ENCODE assay signal across 12 cellular contexts in genomic region chr9:136820947-136821332, GRCh38. TPM values are rescaled to one million over a fixed set of nuclear protein-coding genes. Genes with fewer than 3 reads are reported as not detected.
A peak's percentile ranks its signal among the peaks of the same experiment; 100 is the strongest.
DNase-seq lines count a peak whose midpoint lies in the region; ATAC-seq, FAIRE-seq and TF ChIP-seq lines count a peak whose summit lies in the region.
"Had no signal": no experiment of that assay in that cellular context is flagged by ENCODE, and none has a peak within 500 bp of the region (broad histone marks: within the 10 kb centered on the region; RNA-seq: fewer than 3 reads in every experiment).

No MANE protein-coding gene starts in this region.

- TF ChIP-seq POLR2A in H54 (IDR thresholded peaks at IDR 0.05; ENCODE audit: low read depth, low read length) = no peak

- H3K4me3 ChIP-seq in coronary artery (peak overlapping the region; percentile 68), rectal smooth muscle tissue (ENCODE audit: low read length) (peak overlapping the region; percentile 10)

- ATAC-seq in HG03280 (IDR thresholded peaks at IDR 0.05; ENCODE audit: unreplicated experiment) = no peak
- ATAC-seq in GM21367 (IDR thresholded peaks at IDR 0.05; ENCODE audit: unreplicated experiment) = no peak
- ATAC-seq: left colon had no signal

- peaks cover 10 to 13% of the 10 kb centered on the region in 2 donors for H3K4me1 Mint-ChIP-seq in immature natural killer cell

- H3K27ac Mint-ChIP-seq in immature natural killer cell = peak overlapping the region in 1 of 6 donors; percentile 17
- H3K27ac Mint-ChIP-seq: T-helper 1 cell treated with Interleukin-12 subunit alpha and Interleukin-12 subunit beta and Interleukin-4 antibody, amounts not matched to agents 30 μg/mL and 1 μg/mL, for 36 hours had no signal

- peaks cover 0 to 6% (median 2%) of the 10 kb centered on the region in 3 donors for H3K27me3 Mint-ChIP-seq in immature natural killer cell (ENCODE audit: low read depth in 3 of 3)

- H3K27me3 ChIP-seq in rectal smooth muscle tissue (ENCODE audit: control insufficient read depth, insufficient read depth, low read length) = no peaks in the 10 kb centered on the region

- H3K27ac ChIP-seq in coronary artery (no peak overlapping the region), rectal smooth muscle tissue (ENCODE audit: low read depth, low read length) (no peak overlapping the region)

- no peak for TF ChIP-seq CTCF in coronary artery (IDR thresholded peaks at IDR 0.05)

- peaks cover 12% of the 10 kb centered on the region for H3K36me3 ChIP-seq in rectal smooth muscle tissue (ENCODE audit: control insufficient read depth, insufficient read depth, low read length)

- no peaks in the 10 kb centered on the region for H3K4me1 ChIP-seq in rectal smooth muscle tissue (ENCODE audit: control insufficient read depth, insufficient read depth, low read length)

- H3K4me3 Mint-ChIP-seq in immature natural killer cell = peak overlapping the region in 3 of 5 donors; percentile 30 to 63 (median 61)
- H3K4me3 Mint-ChIP-seq: T-helper 1 cell treated with Interleukin-12 subunit alpha and Interleukin-12 subunit beta and Interleukin-4 antibody, amounts not matched to agents 30 μg/mL and 1 μg/mL, for 36 hours had no signal

- DNase-seq in G401 (ENCODE audit: low spot score) = peak; percentile 64
- DNase-seq in coronary artery (ENCODE audit: low spot score) = no peak
- no peak for DNase-seq in immature natural killer cell
- DNase-seq in NCI-H1694 treated with DMSO at 0.1 percent for 48 hours (lab: John Stamatoyannopoulos, UW) = no peak
- no peak for DNase-seq in H54 (ENCODE audit: insufficient read length, low spot score)
- DNase-seq: left colon, NCI-H1048 had no signal

- no peaks in the 10 kb centered on the region for H3K9me3 Mint-ChIP-seq in immature natural killer cell
- H3K9me3 Mint-ChIP-seq: T-helper 1 cell treated with Interleukin-12 subunit alpha and Interleukin-12 subunit beta and Interleukin-4 antibody, amounts not matched to agents 30 μg/mL and 1 μg/mL, for 36 hours had no signal

- peaks cover 4 to 10% (median 6%) of the 10 kb centered on the region in 3 donors for H3K36me3 Mint-ChIP-seq in immature natural killer cell

- H3K9ac ChIP-seq in rectal smooth muscle tissue (ENCODE audit: low read length) = no peak overlapping the region

- no peak for FAIRE-seq in H54 (lab: Jason Lieb, UNC)
- FAIRE-seq: GM19239 had no signal

- in situ Hi-C loops in G401 (cut with HindIII; ENCODE audit: low sequenced_read_pairs) = no loop called here

RNA-seq across cellular contexts. Expression of gene RABL6, which starts 13.2 kb away (rescaled TPM):
- total RNA-seq in G401 (2014; rRNA removed; shearing (Covaris generic)) = 199 and 222 TPM in 2 replicates
- 10 to 100 TPM in 2 of 3 donors, 1 to 10 TPM in 1; 5.4 to 24.6 (median 11.0) TPM for polyA plus RNA-seq in immature natural killer cell

RNA-seq across cellular contexts. Expression of gene AJM1, which starts 21.3 kb away (rescaled TPM):
- 0.49 and 1.1 TPM in 2 replicates for total RNA-seq in G401 (2014; rRNA removed; shearing (Covaris generic))
- under 1 TPM; 0.09 to 1.00 (median 0.82) TPM for polyA plus RNA-seq in immature natural killer cell

RNA-seq across cellular contexts. Expression of gene CCDC183, which starts 24.8 kb away (rescaled TPM):
- not detected in 2 replicates for total RNA-seq in G401 (2014; rRNA removed; shearing (Covaris generic))
- polyA plus RNA-seq in immature natural killer cell = under 1 TPM; 0.37 to 0.46 (median 0.40) TPM

RNA-seq across cellular contexts. Expression of gene PHPT1, which starts 28.3 kb away (rescaled TPM):
- total RNA-seq in G401 (2014; rRNA removed; shearing (Covaris generic)) = 139 and 226 TPM in 2 replicates
- polyA plus RNA-seq in immature natural killer cell = 100 to 1,000 TPM; 127 to 212 (median 166) TPM

RNA-seq across cellular contexts. Expression of gene TMEM141, which starts 29.8 kb away (rescaled TPM):
- 60.8 and 107 TPM in 2 replicates for total RNA-seq in G401 (2014; rRNA removed; shearing (Covaris generic))
- 10 to 100 TPM; 61.2 to 83.3 (median 62.1) TPM for polyA plus RNA-seq in immature natural killer cell
